14 cellular contexts compared by ENCODE assay signal in the genomic region with DNA sequence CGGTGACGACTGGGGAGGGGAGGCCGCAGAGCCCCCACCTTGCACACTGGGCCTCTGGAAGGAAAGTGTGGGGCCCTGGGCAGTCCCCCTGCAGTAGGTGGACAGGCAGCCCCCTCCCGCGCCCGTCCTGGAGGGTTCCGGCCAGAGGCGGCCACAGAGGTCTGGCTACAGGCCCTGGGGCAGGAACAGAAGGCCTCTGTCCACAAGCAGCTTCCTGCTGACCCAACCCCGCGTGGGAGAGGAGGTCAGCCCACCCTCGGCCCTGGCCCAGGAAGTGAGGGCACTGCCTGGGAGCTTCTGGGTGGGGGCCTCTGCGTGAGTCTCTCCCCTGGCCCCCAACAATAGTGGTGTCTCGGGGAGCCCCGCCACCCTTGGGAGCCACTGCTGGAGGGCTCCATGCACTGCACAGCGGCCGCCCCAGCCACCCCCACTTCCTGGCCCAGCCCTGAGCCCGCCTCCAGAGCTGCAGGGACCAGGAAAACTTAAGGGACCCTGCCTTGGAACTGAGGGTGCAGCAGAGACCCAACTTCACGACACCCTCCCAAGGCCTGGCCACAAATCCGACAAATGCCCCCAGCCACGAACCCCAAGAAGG. TPM values are rescaled to one million over a fixed set of nuclear protein-coding genes. Genes with fewer than 3 reads are reported as not detected.
DNase-seq lines count a peak whose midpoint lies in the region; ATAC-seq, FAIRE-seq and TF ChIP-seq lines count a peak whose summit lies in the region.
"Had no signal": no experiment of that assay in that cellular context is flagged by ENCODE, and none has a peak within 500 bp of the region (broad histone marks: within the 10 kb centered on the region; RNA-seq: fewer than 3 reads in every experiment).

No MANE protein-coding gene starts in this region.

- peak in 4 of 5 donors; percentile 59 to 73 (median 64) for DNase-seq in heart left ventricle
- DNase-seq in cardiac septum (ENCODE audit: low spot score), result no peak
- peak in 1 of 2 donors; percentile 25 for DNase-seq in fibroblast of lung (ENCODE audit: low read depth in 2 of 2)
- DNase-seq in midbrain (lab: John Stamatoyannopoulos, UW), result peak; percentile 52
- no peak for DNase-seq in vagina (ENCODE audit: extremely low spot score in 2 of 2)
- no peak for DNase-seq in HTR-8/SVneo (ENCODE audit: insufficient read length, low spot score)
- DNase-seq in activated CD8-positive, alpha-beta memory T cell treated with anti-CD3 and anti-CD28 coated beads, Interleukin-2, amount 50 U/mL, for 48 hours, result no peak
- no peak for DNase-seq in activated CD4-positive, alpha-beta T cell treated with anti-CD3 and anti-CD28 coated beads for 1 hour
- DNase-seq: amniotic stem cell; Karpas-422; NCI-H226; stimulated activated CD4-positive, alpha-beta T cell treated with anti-CD3 and anti-CD28 coated beads, Interleukin-15, amount 100 ng/mL, for 24 hours; stimulated activated naive B cell treated with anti-CD40 and anti-IgM and Interleukin-4, amounts not matched to agents 10 μg/mL and 1 μg/mL and 100 μg/mL, for 72 hours had no signal

- H3K9ac ChIP-seq in fibroblast of lung (ENCODE audit: insufficient read depth, low read length), result peak overlapping the region; percentile 49

- intact Hi-C loops in heart left ventricle (cut with DNase I), result no loop called here
- intact Hi-C loops in cardiac septum (cut with DNase I), result no loop called here
- intact Hi-C loops in vagina (cut with DNase I), result no loop called here

- TF ChIP-seq CTCF in heart left ventricle (IDR thresholded peaks at IDR 0.05) (no peak), fibroblast of lung (conservative IDR thresholded peaks at IDR 0.05 in 1 of 2, IDR thresholded peaks at IDR 0.05 in 1 of 2; ENCODE audit: low read depth in 1 of 2, low read length in 2 of 2) (no peak), vagina (IDR thresholded peaks at IDR 0.05) (no peak)

- TF ChIP-seq POLR2A in heart left ventricle (IDR thresholded peaks at IDR 0.05), result no peak
- no peak for TF ChIP-seq POLR2A in vagina (IDR thresholded peaks at IDR 0.05)

- peaks cover 76% of the 10 kb centered on the region for H3K79me2 ChIP-seq in fibroblast of lung (ENCODE audit: control insufficient read depth, insufficient read depth, low read length)

- H3K27me3 ChIP-seq in heart left ventricle (no peaks in the 10 kb centered on the region), fibroblast of lung (ENCODE audit: control insufficient read depth, insufficient read depth, low read length) (no peaks in the 10 kb centered on the region), vagina (no peaks in the 10 kb centered on the region)

- H3K9me3 ChIP-seq in heart left ventricle, result no peaks in the 10 kb centered on the region
- H3K9me3 ChIP-seq in fibroblast of lung (ENCODE audit: control insufficient read depth, insufficient read depth, low read depth, low read length), result no peaks in the 10 kb centered on the region
- no peaks in the 10 kb centered on the region for H3K9me3 ChIP-seq in vagina
- H3K9me3 ChIP-seq: A549 had no signal

- H3K4me2 ChIP-seq in fibroblast of lung (ENCODE audit: extremely low read depth, insufficient read depth, low read length), result peak overlapping the region; percentile 84
- H3K4me2 ChIP-seq: A549 had no signal

- 48 to 63% (median 51%) methylated on average over 11 to 20 of the region's 20 CpGs for WGBS in heart left ventricle, 4 donors

- no peaks in the 10 kb centered on the region for H4K20me1 ChIP-seq in fibroblast of lung (ENCODE audit: control insufficient read depth, extremely low read depth, insufficient read depth, low read length)

- no peak for FAIRE-seq in HTR-8/SVneo (lab: Jason Lieb, UNC)
- FAIRE-seq: A549 had no signal

- H3K4me3 ChIP-seq in heart left ventricle (peak overlapping the region in 10 of 12 donors; percentile 11 to 50 (median 32)), fibroblast of lung (replicated peaks in 1 of 4; ENCODE audit: control extremely low read depth in 1 of 4, insufficient read depth in 1 of 4, low read depth in 3 of 4, low read length in 4 of 4) (peak overlapping the region in 3 of 4 experiments; percentile 6 to 47 (median 19)), vagina (no peak overlapping the region)
- H3K4me3 ChIP-seq: A549 had no signal

- peak in 2 of 4 donors; percentile 3 to 52 for ATAC-seq in heart left ventricle
- ATAC-seq: A549; stimulated activated naive B cell treated with anti-CD40 and anti-IgM and Interleukin-4, amounts not matched to agents 10 μg/mL and 1 μg/mL and 100 μg/mL, for 72 hours had no signal

- H3K27ac ChIP-seq in heart left ventricle (peak overlapping the region; percentile 32 to 86 (median 70)), fibroblast of lung (ENCODE audit: insufficient read depth, low read length) (peak overlapping the region; percentile 58), vagina (peak overlapping the region; percentile 46)

- peaks cover 0 to 58% (median 39%) of the 10 kb centered on the region in 12 donors for H3K4me1 ChIP-seq in heart left ventricle
- H3K4me1 ChIP-seq in fibroblast of lung (ENCODE audit: control insufficient read depth, extremely low read depth, insufficient read depth, low read length), result peaks cover 23% of the 10 kb centered on the region
- H3K4me1 ChIP-seq in vagina, result peaks cover 91% of the 10 kb centered on the region

- H3K36me3 ChIP-seq in heart left ventricle (peaks cover 0 to 5% (median 0%) of the 10 kb centered on the region in 9 donors), fibroblast of lung (ENCODE audit: control insufficient read depth, insufficient read depth, low read length) (peaks cover 2% of the 10 kb centered on the region), vagina (no peaks in the 10 kb centered on the region)

- no peak overlapping the region for H2AFZ ChIP-seq in fibroblast of lung (ENCODE audit: low read length)

RNA-seq across cellular contexts. Expression of a gene that starts 4.7 kb away (rescaled TPM):
- total RNA-seq in heart left ventricle (10 to 100 TPM in 2 of 9 donors, 1 to 10 TPM in 7; 2.5 to 18.3 (median 7.3) TPM), cardiac septum (19.7 TPM), fibroblast of lung (48.0 and 60.1 TPM in 2 replicates), vagina (15.7 TPM)
- polyA plus RNA-seq in heart left ventricle (10 to 100 TPM; 10.9 to 12.6 TPM), fibroblast of lung (11.0 and 11.7 TPM in 2 replicates)
- 15.6 and 22.9 TPM in 2 replicates for polyA plus RNA-seq in fibroblast of lung (2012)
- 5.8 and 26.0 TPM in 2 replicates for polyA minus RNA-seq in fibroblast of lung (ENCODE audit: low replicate concordance)

RNA-seq across cellular contexts. Expression of a gene that starts 49.6 kb away (rescaled TPM):
- total RNA-seq in heart left ventricle (10 to 100 TPM; 35.5 to 67.4 (median 45.3) TPM), cardiac septum (54.7 TPM), fibroblast of lung (22.9 and 35.5 TPM in 2 replicates), vagina (67.3 TPM)
- polyA plus RNA-seq in heart left ventricle (10 to 100 TPM; 41.9 to 46.0 TPM), fibroblast of lung (7.1 and 16.2 TPM in 2 replicates)
- 32.9 and 58.5 TPM in 2 replicates for polyA plus RNA-seq in fibroblast of lung (2012)
- 43.6 and 98.3 TPM in 2 replicates for polyA minus RNA-seq in fibroblast of lung (ENCODE audit: low replicate concordance)

Comparison
In these comparisons a context has a peak if more than half of its experiments do, and no peak if none do; other contexts are left out.
1. DNase-seq: peak in heart left ventricle (4 of 5) and midbrain (single experiment); none in cardiac septum (single experiment), vagina (0 of 2), HTR-8/SVneo (single experiment), activated CD8-positive, alpha-beta memory T cell treated with anti-CD3 and anti-CD28 coated beads, Interleukin-2, amount 50 U/mL, for 48 hours (single experiment) and activated CD4-positive, alpha-beta T cell treated with anti-CD3 and anti-CD28 coated beads for 1 hour (single experiment).
2. H3K4me3 ChIP-seq: peak in heart left ventricle (10 of 12) and fibroblast of lung (3 of 4); none in vagina (0 of 2).
3. Peak in every context shown above with its lines, with median percentiles within 50 percentile points of each other: H3K27ac ChIP-seq.